1 cellular context compared by ENCODE assay signal in genomic region chr12:87820524-87821194, GRCh38.
TF ChIP-seq lines count a peak whose summit lies in the region.

No MANE protein-coding gene starts in this region.

TF ChIP-seq in GM23338, 12 proteins besides CTCF, POLR2A, EP300 and RAD21 (continued from another document):
- TF ChIP-seq, protein P1, sequence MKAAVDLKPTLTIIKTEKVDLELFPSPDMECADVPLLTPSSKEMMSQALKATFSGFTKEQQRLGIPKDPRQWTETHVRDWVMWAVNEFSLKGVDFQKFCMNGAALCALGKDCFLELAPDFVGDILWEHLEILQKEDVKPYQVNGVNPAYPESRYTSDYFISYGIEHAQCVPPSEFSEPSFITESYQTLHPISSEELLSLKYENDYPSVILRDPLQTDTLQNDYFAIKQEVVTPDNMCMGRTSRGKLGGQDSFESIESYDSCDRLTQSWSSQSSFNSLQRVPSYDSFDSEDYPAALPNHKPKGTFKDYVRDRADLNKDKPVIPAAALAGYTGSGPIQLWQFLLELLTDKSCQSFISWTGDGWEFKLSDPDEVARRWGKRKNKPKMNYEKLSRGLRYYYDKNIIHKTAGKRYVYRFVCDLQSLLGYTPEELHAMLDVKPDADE (IDR thresholded peaks at IDR 0.05) = no peak
- TF ChIP-seq JUNB (IDR thresholded peaks at IDR 0.05; ENCODE audit: unreplicated experiment) (no peak), STAT1 (IDR thresholded peaks at IDR 0.05; ENCODE audit: unreplicated experiment) (no peak), REST (IDR thresholded peaks at IDR 0.05; ENCODE audit: unreplicated experiment) (no peak), POLR2AphosphoS5 (IDR thresholded peaks at IDR 0.05; ENCODE audit: low read depth) (no peak), CREB1 (CRISPR knock-in tag; IDR thresholded peaks at IDR 0.05; ENCODE audit: low read depth) (no peak), ZNF331 (CRISPR knock-in tag; IDR thresholded peaks at IDR 0.05; ENCODE audit: low read depth) (no peak)
